Comparison of ENCODE assay signal across 1 cellular context in genomic region chr1:115527746-115528145, GRCh38.
TF ChIP-seq lines count a peak whose summit lies in the region.

No MANE protein-coding gene starts in this region.

TF ChIP-seq in H1, 55 proteins besides CTCF, POLR2A, EP300 and RAD21:
- no peak for TF ChIP-seq CBX5 (IDR thresholded peaks at IDR 0.05; ENCODE audit: low read depth, low read length)
- no peak for TF ChIP-seq BACH1 (IDR thresholded peaks at IDR 0.05; ENCODE audit: low read length)
- no peak for TF ChIP-seq USF2 (IDR thresholded peaks at IDR 0.05; ENCODE audit: low read length)
- TF ChIP-seq JUND (IDR thresholded peaks at IDR 0.05; ENCODE audit: low read length) = no peak
- no peak for TF ChIP-seq POLR2AphosphoS5 (IDR thresholded peaks at IDR 0.05; ENCODE audit: low read depth, low read length)
- no peak for TF ChIP-seq TBP (IDR thresholded peaks at IDR 0.05; ENCODE audit: low read depth, low read length)
- no peak for TF ChIP-seq SP2 (IDR thresholded peaks at IDR 0.05; ENCODE audit: low read length)
- TF ChIP-seq GTF2F1 (IDR thresholded peaks at IDR 0.05; ENCODE audit: borderline replicate concordance, low read depth, low read length) = no peak
TF ChIP-seq in H1: peak in this region for 0.
